ENCODE assay signal across 1 cellular context in the genomic region with DNA sequence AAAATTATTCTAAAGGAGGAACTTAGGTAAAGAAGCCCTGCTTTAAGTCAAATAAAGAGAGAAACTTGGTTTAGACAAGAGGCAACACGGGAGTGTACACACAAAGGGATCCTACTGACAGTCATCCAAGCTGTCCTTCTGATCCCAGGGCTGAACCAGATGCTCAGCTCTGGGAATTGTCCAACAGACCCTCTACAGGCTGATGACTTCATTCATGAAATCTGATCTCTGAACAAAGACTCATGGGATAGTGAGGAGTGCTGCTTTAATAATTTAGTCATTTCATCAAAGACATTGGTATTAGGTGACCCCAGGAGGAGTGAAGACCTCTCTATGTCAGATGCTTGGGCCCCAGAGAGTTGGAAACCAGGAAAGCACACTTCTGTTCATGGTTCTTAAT.
TF ChIP-seq lines count a peak whose summit lies in the region.

No MANE protein-coding gene starts in this region.

TF ChIP-seq in GM23338, 12 proteins besides CTCF, POLR2A, EP300 and RAD21 (continued from another document):
- TF ChIP-seq, protein P1, sequence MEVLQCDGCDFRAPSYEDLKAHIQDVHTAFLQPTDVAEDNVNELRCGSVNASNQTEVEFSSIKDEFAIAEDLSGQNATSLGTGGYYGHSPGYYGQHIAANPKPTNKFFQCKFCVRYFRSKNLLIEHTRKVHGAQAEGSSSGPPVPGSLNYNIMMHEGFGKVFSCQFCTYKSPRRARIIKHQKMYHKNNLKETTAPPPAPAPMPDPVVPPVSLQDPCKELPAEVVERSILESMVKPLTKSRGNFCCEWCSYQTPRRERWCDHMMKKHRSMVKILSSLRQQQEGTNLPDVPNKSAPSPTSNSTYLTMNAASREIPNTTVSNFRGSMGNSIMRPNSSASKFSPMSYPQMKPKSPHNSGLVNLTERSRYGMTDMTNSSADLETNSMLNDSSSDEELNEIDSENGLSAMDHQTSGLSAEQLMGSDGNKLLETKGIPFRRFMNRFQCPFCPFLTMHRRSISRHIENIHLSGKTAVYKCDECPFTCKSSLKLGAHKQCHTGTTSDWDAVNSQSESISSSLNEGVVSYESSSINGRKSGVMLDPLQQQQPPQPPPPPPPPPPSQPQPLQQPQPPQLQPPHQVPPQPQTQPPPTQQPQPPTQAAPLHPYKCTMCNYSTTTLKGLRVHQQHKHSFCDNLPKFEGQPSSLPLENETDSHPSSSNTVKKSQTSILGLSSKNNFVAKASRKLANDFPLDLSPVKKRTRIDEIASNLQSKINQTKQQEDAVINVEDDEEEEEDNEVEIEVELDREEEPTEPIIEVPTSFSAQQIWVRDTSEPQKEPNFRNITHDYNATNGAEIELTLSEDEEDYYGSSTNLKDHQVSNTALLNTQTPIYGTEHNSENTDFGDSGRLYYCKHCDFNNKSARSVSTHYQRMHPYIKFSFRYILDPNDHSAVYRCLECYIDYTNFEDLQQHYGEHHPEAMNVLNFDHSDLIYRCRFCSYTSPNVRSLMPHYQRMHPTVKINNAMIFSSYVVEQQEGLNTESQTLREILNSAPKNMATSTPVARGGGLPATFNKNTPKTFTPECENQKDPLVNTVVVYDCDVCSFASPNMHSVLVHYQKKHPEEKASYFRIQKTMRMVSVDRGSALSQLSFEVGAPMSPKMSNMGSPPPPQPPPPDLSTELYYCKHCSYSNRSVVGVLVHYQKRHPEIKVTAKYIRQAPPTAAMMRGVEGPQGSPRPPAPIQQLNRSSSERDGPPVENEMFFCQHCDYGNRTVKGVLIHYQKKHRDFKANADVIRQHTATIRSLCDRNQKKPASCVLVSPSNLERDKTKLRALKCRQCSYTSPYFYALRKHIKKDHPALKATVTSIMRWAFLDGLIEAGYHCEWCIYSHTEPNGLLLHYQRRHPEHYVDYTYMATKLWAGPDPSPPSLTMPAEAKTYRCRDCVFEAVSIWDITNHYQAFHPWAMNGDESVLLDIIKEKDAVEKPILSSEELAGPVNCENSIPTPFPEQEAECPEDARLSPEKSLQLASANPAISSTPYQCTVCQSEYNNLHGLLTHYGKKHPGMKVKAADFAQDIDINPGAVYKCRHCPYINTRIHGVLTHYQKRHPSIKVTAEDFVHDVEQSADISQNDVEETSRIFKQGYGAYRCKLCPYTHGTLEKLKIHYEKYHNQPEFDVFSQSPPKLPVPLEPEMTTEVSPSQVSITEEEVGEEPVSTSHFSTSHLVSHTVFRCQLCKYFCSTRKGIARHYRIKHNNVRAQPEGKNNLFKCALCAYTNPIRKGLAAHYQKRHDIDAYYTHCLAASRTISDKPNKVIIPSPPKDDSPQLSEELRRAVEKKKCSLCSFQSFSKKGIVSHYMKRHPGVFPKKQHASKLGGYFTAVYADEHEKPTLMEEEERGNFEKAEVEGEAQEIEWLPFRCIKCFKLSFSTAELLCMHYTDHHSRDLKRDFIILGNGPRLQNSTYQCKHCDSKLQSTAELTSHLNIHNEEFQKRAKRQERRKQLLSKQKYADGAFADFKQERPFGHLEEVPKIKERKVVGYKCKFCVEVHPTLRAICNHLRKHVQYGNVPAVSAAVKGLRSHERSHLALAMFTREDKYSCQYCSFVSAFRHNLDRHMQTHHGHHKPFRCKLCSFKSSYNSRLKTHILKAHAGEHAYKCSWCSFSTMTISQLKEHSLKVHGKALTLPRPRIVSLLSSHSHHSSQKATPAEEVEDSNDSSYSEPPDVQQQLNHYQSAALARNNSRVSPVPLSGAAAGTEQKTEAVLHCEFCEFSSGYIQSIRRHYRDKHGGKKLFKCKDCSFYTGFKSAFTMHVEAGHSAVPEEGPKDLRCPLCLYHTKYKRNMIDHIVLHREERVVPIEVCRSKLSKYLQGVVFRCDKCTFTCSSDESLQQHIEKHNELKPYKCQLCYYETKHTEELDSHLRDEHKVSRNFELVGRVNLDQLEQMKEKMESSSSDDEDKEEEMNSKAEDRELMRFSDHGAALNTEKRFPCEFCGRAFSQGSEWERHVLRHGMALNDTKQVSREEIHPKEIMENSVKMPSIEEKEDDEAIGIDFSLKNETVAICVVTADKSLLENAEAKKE (CRISPR knock-in tag; IDR thresholded peaks at IDR 0.05) = no peak
- TF ChIP-seq ZNF114 (CRISPR knock-in tag; IDR thresholded peaks at IDR 0.05) = no peak
- TF ChIP-seq, protein P2, sequence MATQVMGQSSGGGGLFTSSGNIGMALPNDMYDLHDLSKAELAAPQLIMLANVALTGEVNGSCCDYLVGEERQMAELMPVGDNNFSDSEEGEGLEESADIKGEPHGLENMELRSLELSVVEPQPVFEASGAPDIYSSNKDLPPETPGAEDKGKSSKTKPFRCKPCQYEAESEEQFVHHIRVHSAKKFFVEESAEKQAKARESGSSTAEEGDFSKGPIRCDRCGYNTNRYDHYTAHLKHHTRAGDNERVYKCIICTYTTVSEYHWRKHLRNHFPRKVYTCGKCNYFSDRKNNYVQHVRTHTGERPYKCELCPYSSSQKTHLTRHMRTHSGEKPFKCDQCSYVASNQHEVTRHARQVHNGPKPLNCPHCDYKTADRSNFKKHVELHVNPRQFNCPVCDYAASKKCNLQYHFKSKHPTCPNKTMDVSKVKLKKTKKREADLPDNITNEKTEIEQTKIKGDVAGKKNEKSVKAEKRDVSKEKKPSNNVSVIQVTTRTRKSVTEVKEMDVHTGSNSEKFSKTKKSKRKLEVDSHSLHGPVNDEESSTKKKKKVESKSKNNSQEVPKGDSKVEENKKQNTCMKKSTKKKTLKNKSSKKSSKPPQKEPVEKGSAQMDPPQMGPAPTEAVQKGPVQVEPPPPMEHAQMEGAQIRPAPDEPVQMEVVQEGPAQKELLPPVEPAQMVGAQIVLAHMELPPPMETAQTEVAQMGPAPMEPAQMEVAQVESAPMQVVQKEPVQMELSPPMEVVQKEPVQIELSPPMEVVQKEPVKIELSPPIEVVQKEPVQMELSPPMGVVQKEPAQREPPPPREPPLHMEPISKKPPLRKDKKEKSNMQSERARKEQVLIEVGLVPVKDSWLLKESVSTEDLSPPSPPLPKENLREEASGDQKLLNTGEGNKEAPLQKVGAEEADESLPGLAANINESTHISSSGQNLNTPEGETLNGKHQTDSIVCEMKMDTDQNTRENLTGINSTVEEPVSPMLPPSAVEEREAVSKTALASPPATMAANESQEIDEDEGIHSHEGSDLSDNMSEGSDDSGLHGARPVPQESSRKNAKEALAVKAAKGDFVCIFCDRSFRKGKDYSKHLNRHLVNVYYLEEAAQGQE (IDR thresholded peaks at IDR 0.05; ENCODE audit: unreplicated experiment) = no peak
- no peak for TF ChIP-seq NANOG (IDR thresholded peaks at IDR 0.05; ENCODE audit: borderline replicate concordance)
- TF ChIP-seq POLR2AphosphoS5 (IDR thresholded peaks at IDR 0.05; ENCODE audit: low read depth) = no peak
- no peak for TF ChIP-seq ZNF331 (CRISPR knock-in tag; IDR thresholded peaks at IDR 0.05; ENCODE audit: low read depth)
- TF ChIP-seq, protein P3, sequence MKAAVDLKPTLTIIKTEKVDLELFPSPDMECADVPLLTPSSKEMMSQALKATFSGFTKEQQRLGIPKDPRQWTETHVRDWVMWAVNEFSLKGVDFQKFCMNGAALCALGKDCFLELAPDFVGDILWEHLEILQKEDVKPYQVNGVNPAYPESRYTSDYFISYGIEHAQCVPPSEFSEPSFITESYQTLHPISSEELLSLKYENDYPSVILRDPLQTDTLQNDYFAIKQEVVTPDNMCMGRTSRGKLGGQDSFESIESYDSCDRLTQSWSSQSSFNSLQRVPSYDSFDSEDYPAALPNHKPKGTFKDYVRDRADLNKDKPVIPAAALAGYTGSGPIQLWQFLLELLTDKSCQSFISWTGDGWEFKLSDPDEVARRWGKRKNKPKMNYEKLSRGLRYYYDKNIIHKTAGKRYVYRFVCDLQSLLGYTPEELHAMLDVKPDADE (IDR thresholded peaks at IDR 0.05) = no peak
- TF ChIP-seq JUNB (IDR thresholded peaks at IDR 0.05; ENCODE audit: unreplicated experiment) = no peak
- TF ChIP-seq EZH2phosphoT487 (IDR thresholded peaks at IDR 0.05; ENCODE audit: unreplicated experiment) = no peak
